1 cellular context compared by ENCODE assay signal in the genomic region with DNA sequence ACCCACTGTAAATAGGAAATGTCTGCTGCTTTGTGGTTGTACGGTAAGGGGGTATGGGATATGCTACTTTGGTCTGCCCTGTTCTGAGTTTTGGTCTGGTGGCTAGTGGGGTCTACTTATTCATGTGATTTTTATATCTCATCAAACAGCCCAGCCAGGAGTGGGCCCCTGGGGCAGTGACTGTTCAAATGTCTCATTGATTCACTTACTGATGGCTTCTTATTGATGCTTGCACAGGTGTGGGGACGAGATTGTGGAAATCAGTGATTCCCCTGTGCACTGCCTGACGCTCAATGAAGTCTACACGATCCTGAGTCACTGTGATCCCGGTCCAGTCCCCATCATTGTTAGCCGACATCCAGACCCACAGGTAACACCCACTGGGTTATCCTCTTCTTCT.
TF ChIP-seq lines count a peak whose summit lies in the region.

No MANE protein-coding gene starts in this region.

TF ChIP-seq in GM12878, 131 proteins besides CTCF, POLR2A, EP300 and RAD21:
- peak; percentile 15; the same call in 1 of the 2 replicates for TF ChIP-seq RUNX3 (IDR thresholded peaks at IDR 0.05; ENCODE audit: low read length)
- no peak for TF ChIP-seq MTA2 (IDR thresholded peaks at IDR 0.05; ENCODE audit: low read depth)
- TF ChIP-seq TCF12 (IDR thresholded peaks at IDR 0.05; ENCODE audit: low read depth, low read length) = no peak
- no peak for TF ChIP-seq POLR2AphosphoS2 (IDR thresholded peaks at IDR 0.05; ENCODE audit: low read depth, low read length)
- no peak for TF ChIP-seq GABPA (IDR thresholded peaks at IDR 0.05; ENCODE audit: low read depth)
- no peak for TF ChIP-seq REST (IDR thresholded peaks at IDR 0.05; ENCODE audit: low read depth, low read length)
